Comparison of ENCODE assay signal across 22 cellular contexts in genomic region chr3:105513886-105514285, GRCh38.
DNase-seq lines count a peak whose midpoint lies in the region; ATAC-seq and TF ChIP-seq lines count a peak whose summit lies in the region.
"Had no signal": no experiment of that assay in that cellular context is flagged by ENCODE, and none has a peak within 500 bp of the region (broad histone marks: within the 10 kb centered on the region; RNA-seq: fewer than 3 reads in every experiment).

No MANE protein-coding gene starts in this region.

- H3K9ac ChIP-seq in SK-N-SH (no peak overlapping the region), PC-3 (ENCODE audit: low read length) (no peak overlapping the region)

- H3K79me2 ChIP-seq in SK-N-SH (ENCODE audit: insufficient read depth) = peaks cover 97% of the 10 kb centered on the region
- peaks cover 98% of the 10 kb centered on the region for H3K79me2 ChIP-seq in PC-3 (ENCODE audit: low read length)

- no peak for ATAC-seq in SK-N-SH treated with all-trans-retinoic acid at 6 μM for 48 hours
- ATAC-seq in PC-3 = no peak
- ATAC-seq: HCT116, HepG2 had no signal

- H3K9me3 ChIP-seq in SK-N-SH (no peaks in the 10 kb centered on the region), PC-3 (ENCODE audit: low read length) (no peaks in the 10 kb centered on the region)

- intact Hi-C loops in PC-3 (cut with micrococcal nuclease) = loop anchor here (10.0 kb wide), 1 partner anchor 1079 kb away; no protein-coding TSS in a partner anchor

- H3K27me3 ChIP-seq in SK-N-SH (ENCODE audit: insufficient read depth) = no peaks in the 10 kb centered on the region
- H3K27me3 ChIP-seq in PC-3 (ENCODE audit: low read length) = no peaks in the 10 kb centered on the region

- POLR2A ChIA-PET in SK-N-SH (lab: Yijun Ruan, JAX) (no interaction called here), PC-3 (lab: Charles Lee; ENCODE audit: unreplicated experiment) (no interaction called here)

- H3F3A ChIP-seq in SK-N-SH (replicated peaks; ENCODE audit: insufficient read depth) = peaks cover 36% of the 10 kb centered on the region
- peaks cover 6% of the 10 kb centered on the region for H3F3A ChIP-seq in PC-3 (ENCODE audit: low read length, unreplicated experiment)

- TF ChIP-seq CTCF in SK-N-SH (IDR thresholded peaks at IDR 0.05) (no peak), PC-3 (conservative IDR thresholded peaks at IDR 0.05; ENCODE audit: low read depth, low read length) (no peak)

- peaks cover 0 to 11% of the 10 kb centered on the region in 2 experiments for H3K36me3 ChIP-seq in SK-N-SH (replicated peaks in 1 of 2; ENCODE audit: control insufficient read depth in 1 of 2, insufficient read depth in 2 of 2, low read length in 1 of 2)
- no peaks in the 10 kb centered on the region for H3K36me3 ChIP-seq in PC-3 (ENCODE audit: low read depth, low read length)

- H2AFZ ChIP-seq in SK-N-SH (ENCODE audit: low read depth) = no peak overlapping the region
- H2AFZ ChIP-seq in PC-3 (ENCODE audit: low read length) = no peak overlapping the region

- H3K9me2 ChIP-seq in SK-N-SH = no peaks in the 10 kb centered on the region
- H3K9me2 ChIP-seq in PC-3 (replicated peaks; ENCODE audit: low read length) = no peaks in the 10 kb centered on the region

- no TSS peak for BruUV-seq in PC-3 (replicated peaks; lab: Mats Ljungman, UMichigan)

- H3K4me1 ChIP-seq in SK-N-SH (ENCODE audit: control insufficient read depth in 1 of 2, insufficient read depth in 2 of 2, low read depth in 1 of 2, low read length in 1 of 2) = peaks cover 26 to 41% of the 10 kb centered on the region in 2 experiments
- peaks cover 44% of the 10 kb centered on the region for H3K4me1 ChIP-seq in PC-3 (ENCODE audit: insufficient read depth, low read length)

- TF ChIP-seq RAD21 in SK-N-SH (IDR thresholded peaks at IDR 0.05; ENCODE audit: low read length) = no peak

- 79% methylated on average over 2 of the region's 2 CpGs for WGBS in SK-N-SH (ENCODE audit: low lambda C conversion rate)

- CTCF ChIA-PET in SK-N-SH (lab: Yijun Ruan, JAX) (no interaction called here), PC-3 (lab: Charles Lee) (interaction anchor here (0.5 kb wide), 1 partner anchor 19 kb away, joined by 3 read pairs; no protein-coding TSS in a partner anchor)

- TF ChIP-seq EP300 in SK-N-SH (IDR thresholded peaks at IDR 0.05; ENCODE audit: borderline replicate concordance in 1 of 2, low read depth in 1 of 2, low read length in 1 of 2) = peak in 1 of 2 experiments; percentile 58; a peak in 1 of 4 replicates

- H3K4me2 ChIP-seq in SK-N-SH = no peak overlapping the region
- no peak overlapping the region for H3K4me2 ChIP-seq in PC-3 (ENCODE audit: low read length)

- H3K27ac ChIP-seq in SK-N-SH (ENCODE audit: low read depth in 2 of 2, low read length in 1 of 2) (peak overlapping the region in 1 of 2 experiments; percentile 78; a peak in 3 of 4 replicates), PC-3 (ENCODE audit: low read length) (no peak overlapping the region)
- H3K27ac ChIP-seq: 22Rv1, RWPE1 had no signal

- no peak overlapping the region for H3K4me3 ChIP-seq in SK-N-SH (ENCODE audit: low read depth in 2 of 2, low read length in 1 of 2)
- no peak overlapping the region for H3K4me3 ChIP-seq in PC-3 (ENCODE audit: low read length)

- DNase-seq in SK-N-SH = no peak
- peak; percentile 25 for DNase-seq in PC-3
- DNase-seq in iris pigment epithelial cell (ENCODE audit: low read depth) = peak; percentile 48
- DNase-seq in activated CD4-positive, alpha-beta T cell treated with anti-CD3 and anti-CD28 coated beads, Interleukin-2, amount 50 U/mL, for 48 hours = no peak
- DNase-seq in NCI-H1048 (lab: John Stamatoyannopoulos, UW) = no peak
- DNase-seq in ecto neural progenitor cell (ENCODE audit: low spot score) = no peak
- no peak for DNase-seq in stimulated activated CD4-positive, alpha-beta T cell treated with anti-CD3 and anti-CD28 coated beads, Interleukin-2, amount 100 ng/mL, for 24 hours
- DNase-seq: CD4-positive, CD25-positive, alpha-beta regulatory T cell; COR-L47; GOT3; KG1; NCI-H1417 treated with DMSO at 0.1 percent for 48 hours; NCI-H187 treated with DMSO at 0.1 percent for 48 hours; NCI-H2227 treated with DMSO at 0.1 percent for 48 hours; NCI-H510A treated with DMSO at 0.1 percent for 48 hours; NCI-H82; SIG-M5 had no signal

- H4K20me1 ChIP-seq in SK-N-SH (ENCODE audit: insufficient read depth) (no peaks in the 10 kb centered on the region), PC-3 (ENCODE audit: low read length) (no peaks in the 10 kb centered on the region)

TF ChIP-seq in SK-N-SH, 30 proteins besides CTCF, POLR2A, EP300 and RAD21 (continues in another document):
- no peak for TF ChIP-seq ZBTB33 (IDR thresholded peaks at IDR 0.05; ENCODE audit: borderline replicate concordance, low read depth)
- no peak for TF ChIP-seq RFX5 (IDR thresholded peaks at IDR 0.05; ENCODE audit: low read length)
- peak; percentile 38; the same call in 1 of the 2 replicates for TF ChIP-seq RXRA (IDR thresholded peaks at IDR 0.05; ENCODE audit: borderline replicate concordance, low read depth)
- TF ChIP-seq POLR2AphosphoS5 (IDR thresholded peaks at IDR 0.05; ENCODE audit: low read depth, low read length) = no peak
- TF ChIP-seq CHD2 (IDR thresholded peaks at IDR 0.05; ENCODE audit: low read length, partially characterized antibody) = no peak
- TF ChIP-seq TCF12 (IDR thresholded peaks at IDR 0.05) = peak; percentile 54
- TF ChIP-seq PBX3 (IDR thresholded peaks at IDR 0.05) = peak; percentile 37; the same call in 1 of the 2 replicates
- peak; percentile 44; the same call in 1 of the 2 replicates for TF ChIP-seq FOSL2 (IDR thresholded peaks at IDR 0.05; ENCODE audit: borderline replicate concordance, low read depth)
- no peak for TF ChIP-seq GABPA (IDR thresholded peaks at IDR 0.05; ENCODE audit: low read depth)
- peak; percentile 57 for TF ChIP-seq JUND (IDR thresholded peaks at IDR 0.05)

TF ChIP-seq in SK-N-SH treated with all-trans-retinoic acid at 6 μM for 48 hours, 23 proteins besides CTCF, POLR2A, EP300 and RAD21:
- no peak for TF ChIP-seq ZNF8 (CRISPR knock-in tag; IDR thresholded peaks at IDR 0.05)

Comparison
In these comparisons a context has a peak if more than half of its experiments do, and no peak if none do; other contexts are left out.
1. DNase-seq: peak in PC-3 (single experiment) and iris pigment epithelial cell (single experiment); none in SK-N-SH (single experiment), activated CD4-positive, alpha-beta T cell treated with anti-CD3 and anti-CD28 coated beads, Interleukin-2, amount 50 U/mL, for 48 hours (0 of 2), NCI-H1048 (single experiment), ecto neural progenitor cell (single experiment) and stimulated activated CD4-positive, alpha-beta T cell treated with anti-CD3 and anti-CD28 coated beads, Interleukin-2, amount 100 ng/mL, for 24 hours (0 of 2).